ENCODE assay signal across 17 cellular contexts in genomic region chr3:193053031-193053430, GRCh38.
"Had no signal": no experiment of that assay in that cellular context is flagged by ENCODE, and none has a peak within 500 bp of the region (broad histone marks: within the 10 kb centered on the region; RNA-seq: fewer than 3 reads in every experiment).

No MANE protein-coding gene starts in this region.

- H3K4me1 Mint-ChIP-seq: activated CD4-positive, alpha-beta memory T cell treated with anti-CD3 and anti-CD28 coated beads, Interleukin-2, amount 10 ng/mL, durations not matched to agents 7 days and 5 days; activated CD4-positive, alpha-beta T cell treated with anti-CD3 and anti-CD28 coated beads for 36 hours; immature natural killer cell; stimulated activated naive CD8-positive, alpha-beta T cell treated with anti-CD3 and anti-CD28 coated beads, Interleukin-15, amount 100 ng/mL, for 72 hours had no signal

- H3K4me3 Mint-ChIP-seq: activated CD4-positive, alpha-beta memory T cell treated with anti-CD3 and anti-CD28 coated beads, Interleukin-2, amount 10 ng/mL, durations not matched to agents 7 days and 5 days; activated CD4-positive, alpha-beta T cell treated with anti-CD3 and anti-CD28 coated beads for 36 hours; activated T-cell treated with anti-CD3 and anti-CD28 coated beads, Interleukin-2, amount 50 U/mL, for 72 hours; effector memory CD8-positive, alpha-beta T cell; immature natural killer cell; natural killer cell treated with Interleukin-12 subunit alpha and Interleukin-12 subunit beta and Interleukin-15 and Interleukin-18, amount 100 ng/mL, for 72 hours; stimulated activated naive CD8-positive, alpha-beta T cell treated with anti-CD3 and anti-CD28 coated beads, Interleukin-15, amount 100 ng/mL, for 72 hours had no signal

- H3K27me3 Mint-ChIP-seq: effector memory CD8-positive, alpha-beta T cell had no signal

- ATAC-seq: activated CD4-positive, alpha-beta T cell treated with anti-CD3 and anti-CD28 coated beads for 36 hours; activated T-cell treated with anti-CD3 and anti-CD28 coated beads, Interleukin-2, amount 50 U/mL, for 72 hours; effector memory CD8-positive, alpha-beta T cell; natural killer cell treated with Interleukin-12 subunit alpha and Interleukin-12 subunit beta and Interleukin-15 and Interleukin-18, amount 100 ng/mL, for 72 hours; stimulated activated naive CD8-positive, alpha-beta T cell treated with anti-CD3 and anti-CD28 coated beads, Interleukin-15, amount 100 ng/mL, for 72 hours had no signal

- H3K27ac ChIP-seq: epithelial cell of prostate, VCaP had no signal

- H3K4me3 ChIP-seq: sigmoid colon had no signal

- H3K36me3 ChIP-seq: sigmoid colon had no signal

- H3K27ac Mint-ChIP-seq: activated CD4-positive, alpha-beta memory T cell treated with anti-CD3 and anti-CD28 coated beads, Interleukin-2, amount 10 ng/mL, durations not matched to agents 7 days and 5 days; activated CD4-positive, alpha-beta T cell treated with anti-CD3 and anti-CD28 coated beads for 36 hours; activated T-cell treated with anti-CD3 and anti-CD28 coated beads, Interleukin-2, amount 50 U/mL, for 72 hours; effector memory CD8-positive, alpha-beta T cell; immature natural killer cell; natural killer cell treated with Interleukin-12 subunit alpha and Interleukin-12 subunit beta and Interleukin-15 and Interleukin-18, amount 100 ng/mL, for 72 hours; stimulated activated naive CD8-positive, alpha-beta T cell treated with anti-CD3 and anti-CD28 coated beads, Interleukin-15, amount 100 ng/mL, for 72 hours had no signal

- DNase-seq: activated CD4-positive, alpha-beta memory T cell treated with anti-CD3 and anti-CD28 coated beads, Interleukin-2, amount 10 ng/mL, durations not matched to agents 7 days and 5 days; activated CD4-positive, alpha-beta T cell treated with anti-CD3 and anti-CD28 coated beads for 36 hours; activated naive CD4-positive, alpha-beta T cell; activated T-cell treated with anti-CD3 and anti-CD28 coated beads, Interleukin-2, amount 50 U/mL, for 72 hours; central memory CD4-positive, alpha-beta T cell; effector memory CD8-positive, alpha-beta T cell; immature natural killer cell; mammary epithelial cell; sigmoid colon; stimulated activated CD4-positive, alpha-beta T cell treated with anti-CD3 and anti-CD28 coated beads, Interleukin-4, amount 100 ng/mL, for 1 hour; stimulated activated CD8-positive, alpha-beta memory T cell treated with anti-CD3 and anti-CD28 coated beads, Interleukin-4, amount 100 ng/mL, for 48 hours; stimulated activated naive CD8-positive, alpha-beta T cell treated with anti-CD3 and anti-CD28 coated beads, Interleukin-15, amount 100 ng/mL, for 72 hours; T-helper 1 cell had no signal

- H3K9me3 ChIP-seq: sigmoid colon had no signal

- FAIRE-seq: astrocyte had no signal

- H3K9me3 Mint-ChIP-seq: activated CD4-positive, alpha-beta memory T cell treated with anti-CD3 and anti-CD28 coated beads, Interleukin-2, amount 10 ng/mL, durations not matched to agents 7 days and 5 days; activated T-cell treated with anti-CD3 and anti-CD28 coated beads, Interleukin-2, amount 50 U/mL, for 72 hours; stimulated activated naive CD8-positive, alpha-beta T cell treated with anti-CD3 and anti-CD28 coated beads, Interleukin-15, amount 100 ng/mL, for 72 hours had no signal

- H3K36me3 Mint-ChIP-seq: immature natural killer cell; natural killer cell treated with Interleukin-12 subunit alpha and Interleukin-12 subunit beta and Interleukin-15 and Interleukin-18, amount 100 ng/mL, for 72 hours had no signal
